8 cellular contexts compared by ENCODE assay signal in genomic region chr19:13117772-13118423, GRCh38. TPM values are rescaled to one million over a fixed set of nuclear protein-coding genes. Genes with fewer than 3 reads are reported as not detected.
A peak's percentile ranks its signal among the peaks of the same experiment; 100 is the strongest.
DNase-seq lines count a peak whose midpoint lies in the region; ATAC-seq and TF ChIP-seq lines count a peak whose summit lies in the region.

Gene NACC1, plus strand, starts transcription at chr19:13118264. Its CDS starts 16,944 bp downstream, at chr19:13135208.

- no peaks in the 10 kb centered on the region for H3K9me3 ChIP-seq in right atrium auricular region
- no peaks in the 10 kb centered on the region for H3K9me3 ChIP-seq in uterus

- peak in 1 of 2 donors; percentile 15 for TF ChIP-seq POLR2A in uterus (IDR thresholded peaks at IDR 0.05)

- DNase-seq in NCI-H146 (lab: John Stamatoyannopoulos, UW) (peak; percentile 97), right atrium auricular region (ENCODE audit: low spot score) (peak; percentile 84), putamen (ENCODE audit: low spot score) (peak; percentile 94), uterus (peak; percentile 84 to 91)

- ATAC-seq in HG02678 (IDR thresholded peaks at IDR 0.05; ENCODE audit: unreplicated experiment), result peak; percentile 74

- H3K4me1 ChIP-seq in right atrium auricular region (peaks cover 0 to 48% of the 10 kb centered on the region in 2 donors), uterus (peaks cover 0 to 26% of the 10 kb centered on the region in 2 donors)

- H3K27ac ChIP-seq in angular gyrus (ENCODE audit: low read depth, low read length) (peak within 1 kb of the TSS; percentile 24), right atrium auricular region (peak within 1 kb of the TSS; percentile 75 to 81), uterus (peak within 1 kb of the TSS; percentile 61 to 75)

- intact Hi-C loops in T-helper 2 cell treated with Interferon-gamma antibody and Interleukin-4, amounts not matched to agents 100 ng/mL and 5 ng/mL, for 36 hours (cut with micrococcal nuclease), result loop anchor here (1.0 to 2.0 kb wide), 3 partner anchors 14 to 34 kb away; no protein-coding TSS in a partner anchor
- intact Hi-C loops in uterus (cut with DNase I; ENCODE audit: low total_unique reads), result no loop called here

- H3K27me3 ChIP-seq in right atrium auricular region, result no peaks in the 10 kb centered on the region
- no peaks in the 10 kb centered on the region for H3K27me3 ChIP-seq in uterus

- no peak for TF ChIP-seq CTCF in right atrium auricular region (IDR thresholded peaks at IDR 0.05)
- TF ChIP-seq CTCF in uterus (IDR thresholded peaks at IDR 0.05), result peak in 1 of 4 experiments; percentile 36

- H3K36me3 ChIP-seq in right atrium auricular region (peaks cover 5% of the 10 kb centered on the region), uterus (no peaks in the 10 kb centered on the region)

- H3K4me3 ChIP-seq in GM08714 (ENCODE audit: low read length), result peak within 1 kb of the TSS; percentile 95
- peak within 1 kb of the TSS; percentile 95 to 99 for H3K4me3 ChIP-seq in right atrium auricular region
- peak within 1 kb of the TSS; percentile 97 to 99 for H3K4me3 ChIP-seq in uterus

RNA-seq across cellular contexts. Expression of gene NACC1, which starts in this region (rescaled TPM):
- 77.4 and 81.8 TPM in 2 replicates for total RNA-seq in T-helper 2 cell treated with Interferon-gamma antibody and Interleukin-4, amounts not matched to agents 100 ng/mL and 5 ng/mL, for 36 hours
- 10 to 100 TPM; 25.4 to 27.3 TPM for total RNA-seq in right atrium auricular region
- 10 to 100 TPM; 13.4 to 28.1 (median 15.8) TPM for total RNA-seq in uterus

Comparison
In these comparisons a context has a peak if more than half of its experiments do, and no peak if none do; other contexts are left out.
1. Peak in every context shown above with its lines: DNase-seq, ATAC-seq, H3K4me3 ChIP-seq and H3K27ac ChIP-seq.
2. H3K27ac ChIP-seq: peak in every context shown above with its lines; median percentile 78 in right atrium auricular region; 68 in uterus; 24 in angular gyrus.